Comparison of ENCODE assay signal across 8 cellular contexts in the genomic region with DNA sequence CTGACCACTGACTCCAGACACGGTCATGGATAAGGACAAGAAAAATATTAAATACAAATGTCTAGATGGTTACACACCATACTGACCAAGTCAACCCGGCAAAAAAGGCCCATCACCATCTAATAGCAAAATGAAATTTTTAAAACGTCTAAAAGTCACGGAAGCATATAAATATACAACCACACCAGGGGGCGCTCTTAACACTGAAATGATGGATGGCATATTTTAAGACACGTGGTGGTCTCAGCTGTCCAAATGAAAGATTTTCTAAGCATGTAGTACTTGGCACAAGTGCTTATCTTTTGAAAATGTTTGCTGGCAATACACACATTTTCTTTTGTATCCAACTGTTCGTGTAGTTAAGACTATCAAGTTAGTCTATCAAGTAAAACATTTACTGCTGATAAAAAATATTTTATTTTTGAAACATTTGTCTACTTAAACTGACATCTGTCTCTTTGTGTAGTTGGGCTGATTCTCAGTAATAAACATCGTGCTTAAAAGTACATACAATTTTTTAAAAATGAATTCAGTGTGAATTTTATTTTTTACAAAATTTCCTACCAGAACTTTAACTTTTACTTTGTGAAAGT.
DNase-seq lines count a peak whose midpoint lies in the region; TF ChIP-seq lines count a peak whose summit lies in the region.

No MANE protein-coding gene starts in this region.

- H3K4me1 ChIP-seq in HEK293 (ENCODE audit: control insufficient read depth, insufficient read depth, low read length), result no peaks in the 10 kb centered on the region
- H3K4me1 ChIP-seq in esophagus squamous epithelium, result no peaks in the 10 kb centered on the region
- H3K4me1 ChIP-seq in parathyroid adenoma, result no peaks in the 10 kb centered on the region

- H3K36me3 ChIP-seq in HEK293 (ENCODE audit: control insufficient read depth in 2 of 2, insufficient read depth in 1 of 2, low read length in 2 of 2) (no peaks in the 10 kb centered on the region), esophagus squamous epithelium (no peaks in the 10 kb centered on the region), parathyroid adenoma (ENCODE audit: control insufficient read depth, insufficient read depth, low read length) (no peaks in the 10 kb centered on the region)

- no peaks in the 10 kb centered on the region for H3K79me2 ChIP-seq in parathyroid adenoma

- H3K9ac ChIP-seq in parathyroid adenoma, result no peak overlapping the region

- intact Hi-C loops in esophagus squamous epithelium (cut with DNase I), result no loop called here

- POLR2A ChIA-PET in HEK293 (lab: Yijun Ruan, JAX), result no interaction called here

- H2AFZ ChIP-seq in parathyroid adenoma, result no peak overlapping the region

- H3K27ac ChIP-seq in HEK293 (ENCODE audit: extremely low read depth, low read depth, low read length), result no peak overlapping the region
- no peak overlapping the region for H3K27ac ChIP-seq in esophagus squamous epithelium
- H3K27ac ChIP-seq in parathyroid adenoma, result no peak overlapping the region

- CTCF ChIA-PET in HEK293 (lab: Yijun Ruan, JAX), result interaction anchor here (0.6 to 2.2 kb wide), 8 partner anchors 9 to 755 kb away, joined by 3 to 10 read pairs (median 4); no protein-coding TSS in a partner anchor

- H3K4me3 ChIP-seq in HEK293 (ENCODE audit: low read depth, low read length) (no peak overlapping the region), esophagus squamous epithelium (no peak overlapping the region), parathyroid adenoma (ENCODE audit: low read depth, low read length) (no peak overlapping the region)

- DNase-seq in NCI-H345 (lab: John Stamatoyannopoulos, UW) (peak; percentile 3), NCI-H345 treated with DMSO at 0.1 percent for 48 hours (lab: John Stamatoyannopoulos, UW; ENCODE audit: unreplicated experiment) (no peak), NCI-H2171 treated with DMSO at 0.1 percent for 48 hours (lab: John Stamatoyannopoulos, UW) (peak; percentile 53), esophagus squamous epithelium (lab: John Stamatoyannopoulos, UW) (no peak), UCSD-AML1 (lab: John Stamatoyannopoulos, UW; ENCODE audit: unreplicated experiment) (no peak)
- peak; percentile 27 to 30 for DNase-seq in activated CD4-positive, alpha-beta T cell treated with anti-CD3 and anti-CD28 coated beads for 4 hours

- H3K27me3 ChIP-seq in esophagus squamous epithelium (no peaks in the 10 kb centered on the region), parathyroid adenoma (ENCODE audit: control insufficient read depth, insufficient read depth, low read length) (no peaks in the 10 kb centered on the region)

- H3K4me2 ChIP-seq in parathyroid adenoma (ENCODE audit: low read length), result no peak overlapping the region

- no peak for TF ChIP-seq CTCF in HEK293 (tag by site-specific recombination; IDR thresholded peaks at IDR 0.05)
- TF ChIP-seq CTCF in esophagus squamous epithelium (IDR thresholded peaks at IDR 0.05), result peak; percentile 30 to 62 (median 45)
- TF ChIP-seq CTCF in parathyroid adenoma (IDR thresholded peaks at IDR 0.05), result peak; percentile 34

- TF ChIP-seq POLR2A in esophagus squamous epithelium (IDR thresholded peaks at IDR 0.05), result no peak

- H3K9me3 ChIP-seq in HEK293 (ENCODE audit: control insufficient read depth, insufficient read depth, low read depth, low read length) (no peaks in the 10 kb centered on the region), esophagus squamous epithelium (no peaks in the 10 kb centered on the region), parathyroid adenoma (ENCODE audit: control insufficient read depth, low read length) (no peaks in the 10 kb centered on the region)

- 7 to 9% methylated on average over 8 of the region's 8 CpGs for WGBS in esophagus squamous epithelium, 2 donors

TF ChIP-seq in HEK293, 187 proteins besides CTCF, POLR2A, EP300 and RAD21:
- TF ChIP-seq, protein P1, sequence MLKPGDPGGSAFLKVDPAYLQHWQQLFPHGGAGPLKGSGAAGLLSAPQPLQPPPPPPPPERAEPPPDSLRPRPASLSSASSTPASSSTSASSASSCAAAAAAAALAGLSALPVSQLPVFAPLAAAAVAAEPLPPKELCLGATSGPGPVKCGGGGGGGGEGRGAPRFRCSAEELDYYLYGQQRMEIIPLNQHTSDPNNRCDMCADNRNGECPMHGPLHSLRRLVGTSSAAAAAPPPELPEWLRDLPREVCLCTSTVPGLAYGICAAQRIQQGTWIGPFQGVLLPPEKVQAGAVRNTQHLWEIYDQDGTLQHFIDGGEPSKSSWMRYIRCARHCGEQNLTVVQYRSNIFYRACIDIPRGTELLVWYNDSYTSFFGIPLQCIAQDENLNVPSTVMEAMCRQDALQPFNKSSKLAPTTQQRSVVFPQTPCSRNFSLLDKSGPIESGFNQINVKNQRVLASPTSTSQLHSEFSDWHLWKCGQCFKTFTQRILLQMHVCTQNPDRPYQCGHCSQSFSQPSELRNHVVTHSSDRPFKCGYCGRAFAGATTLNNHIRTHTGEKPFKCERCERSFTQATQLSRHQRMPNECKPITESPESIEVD (tag by site-specific recombination; IDR thresholded peaks at IDR 0.05), result no peak
- TF ChIP-seq ZNF654 (tag by site-specific recombination; IDR thresholded peaks at IDR 0.05; ENCODE audit: low read depth), result peak; percentile 50

Comparison
In these comparisons a context has a peak if more than half of its experiments do, and no peak if none do; other contexts are left out.
1. DNase-seq: peak in NCI-H345 (single experiment), NCI-H2171 treated with DMSO at 0.1 percent for 48 hours (single experiment) and activated CD4-positive, alpha-beta T cell treated with anti-CD3 and anti-CD28 coated beads for 4 hours (2 of 2); none in NCI-H345 treated with DMSO at 0.1 percent for 48 hours (single experiment), esophagus squamous epithelium (single experiment) and UCSD-AML1 (single experiment).